ENCODE assay signal across 15 cellular contexts in genomic region chr3:156483002-156483401, GRCh38.
DNase-seq lines count a peak whose midpoint lies in the region; ATAC-seq and TF ChIP-seq lines count a peak whose summit lies in the region.
"Had no signal": no experiment of that assay in that cellular context is flagged by ENCODE, and none has a peak within 500 bp of the region (broad histone marks: within the 10 kb centered on the region; RNA-seq: fewer than 3 reads in every experiment).

No MANE protein-coding gene starts in this region.

- no peaks in the 10 kb centered on the region for H3K27me3 Mint-ChIP-seq in CD4-positive, CD25-positive, alpha-beta regulatory T cell

- TF ChIP-seq POLR2A in HCT116 (IDR thresholded peaks at IDR 0.05; ENCODE audit: borderline replicate concordance, extremely low read depth, insufficient read depth, insufficient read length) = no peak

- intact Hi-C loops in HCT116 (cut with micrococcal nuclease) = no loop called here

- peak overlapping the region; percentile 90 for H3K27ac ChIP-seq in CD4-positive, CD25-positive, alpha-beta regulatory T cell (ENCODE audit: insufficient read depth, low read length, poor library complexity, severe bottlenecking)
- H3K27ac ChIP-seq in HCT116 (ENCODE audit: low read depth, low read length) (no peak overlapping the region), SU-DHL-6 (ENCODE audit: low read depth, low read length) (peak overlapping the region; percentile 83; the same call in 1 of the 2 replicates), mucosa of rectum (ENCODE audit: low read depth in 2 of 2, low read length in 2 of 2) (peak overlapping the region; percentile 22 to 76)

- RAD21 ChIA-PET in HCT116 (lab: Charles Lee; ENCODE audit: low non-redundant PET in 1 of 2, low total read pairs in 2 of 2, uncharacterized antibody in 2 of 2, unreplicated experiment in 2 of 2) = no interaction called here

- peak overlapping the region; percentile 93 for H3K4me3 ChIP-seq in CD4-positive, CD25-positive, alpha-beta regulatory T cell (ENCODE audit: low read depth, low read length)
- H3K4me3 ChIP-seq in HCT116 (replicated peaks in 1 of 2; ENCODE audit: low read depth in 1 of 2, low read length in 2 of 2) = no peak overlapping the region
- no peak overlapping the region for H3K4me3 ChIP-seq in SU-DHL-6 (ENCODE audit: insufficient read depth, low read length, poor library complexity, severe bottlenecking)
- no peak overlapping the region for H3K4me3 ChIP-seq in mucosa of rectum (ENCODE audit: low read length in 2 of 2)
- H3K4me3 ChIP-seq: HAP-1 had no signal

- peaks cover 0 to 2% (median 0%) of the 10 kb centered on the region in 7 donors for H3K9me3 Mint-ChIP-seq in CD4-positive, CD25-positive, alpha-beta regulatory T cell

- no peaks in the 10 kb centered on the region for H3K36me3 Mint-ChIP-seq in CD4-positive, CD25-positive, alpha-beta regulatory T cell

- no TSS peak for BruUV-seq in HCT116 (replicated peaks; lab: Mats Ljungman, UMichigan)

- no peak for DNase-seq in CD4-positive, CD25-positive, alpha-beta regulatory T cell
- no peak for DNase-seq in HCT116 (ENCODE audit: low read depth, low spot score)
- DNase-seq in NCI-H2081 treated with DMSO at 0.1 percent for 48 hours (lab: John Stamatoyannopoulos, UW) = no peak
- no peak for DNase-seq in dedifferentiated amniotic fluid mesenchymal stem cell (ENCODE audit: extremely low spot score)
- DNase-seq in cerebellar cortex (ENCODE audit: low spot score) = no peak
- DNase-seq: AML-193; aorta; NCI-H1048; NCI-H510A treated with DMSO at 0.1 percent for 48 hours; stimulated activated CD4-positive, alpha-beta T cell treated with anti-CD3 and anti-CD28 coated beads, Interleukin-1b, Interleukin-23, amount 100 ng/mL, for 48 hours; stimulated activated naive CD8-positive, alpha-beta T cell treated with anti-CD3 and anti-CD28 coated beads, Interleukin-15, Interleukin-2, amounts not matched to agents 100 U/mL and 50 U/mL, for 24 hours had no signal

- H3F3A ChIP-seq in SU-DHL-6 (ENCODE audit: insufficient read depth) = peaks cover 18% of the 10 kb centered on the region

- H3K9me2 ChIP-seq in HCT116 (ENCODE audit: insufficient read depth) (no peaks in the 10 kb centered on the region), SU-DHL-6 (replicated peaks; ENCODE audit: insufficient read depth, low read length) (no peaks in the 10 kb centered on the region)

- TF ChIP-seq RAD21 in HCT116 (IDR thresholded peaks at IDR 0.05; ENCODE audit: low read depth) = no peak

- CTCF ChIA-PET in HCT116 (lab: Charles Lee) = interaction anchor here (1.0 kb wide), 1 partner anchor 8 kb away, joined by 4 read pairs; no protein-coding TSS in a partner anchor

- no peaks in the 10 kb centered on the region for H3K36me3 ChIP-seq in CD4-positive, CD25-positive, alpha-beta regulatory T cell (ENCODE audit: control insufficient read depth, insufficient read depth, low read length)
- no peaks in the 10 kb centered on the region for H3K36me3 ChIP-seq in HCT116 (ENCODE audit: control insufficient read depth in 1 of 2, insufficient read depth in 2 of 2, low read length in 2 of 2)
- H3K36me3 ChIP-seq in SU-DHL-6 (ENCODE audit: low read length) = no peaks in the 10 kb centered on the region
- no peaks in the 10 kb centered on the region for H3K36me3 ChIP-seq in mucosa of rectum (ENCODE audit: control insufficient read depth in 2 of 2, insufficient read depth in 2 of 2, low read length in 2 of 2)
- H3K36me3 ChIP-seq: HAP-1 had no signal

- no peaks in the 10 kb centered on the region for H4K20me1 ChIP-seq in HCT116 (ENCODE audit: insufficient read depth)
- H4K20me1 ChIP-seq in SU-DHL-6 (ENCODE audit: low read depth, low read length) = no peaks in the 10 kb centered on the region

- TF ChIP-seq CTCF in HCT116 (IDR thresholded peaks at IDR 0.05 in 2 of 3, conservative IDR thresholded peaks at IDR 0.05 in 1 of 3; ENCODE audit: borderline replicate concordance in 1 of 3, insufficient read depth in 1 of 3, low read depth in 2 of 3, low read length in 2 of 3) = no peak
- TF ChIP-seq CTCF in SU-DHL-6 (IDR thresholded peaks at IDR 0.05; ENCODE audit: insufficient read depth, low read length, poor library complexity, severe bottlenecking) = no peak

- peaks cover 15 to 46% (median 36%) of the 10 kb centered on the region in 4 donors for H3K4me1 Mint-ChIP-seq in CD4-positive, CD25-positive, alpha-beta regulatory T cell

- no peaks in the 10 kb centered on the region for H3K27me3 ChIP-seq in CD4-positive, CD25-positive, alpha-beta regulatory T cell (ENCODE audit: control insufficient read depth, insufficient read depth, low read length)
- H3K27me3 ChIP-seq in HCT116 (ENCODE audit: insufficient read depth, low read length) (no peaks in the 10 kb centered on the region), SU-DHL-6 (ENCODE audit: low read length) (no peaks in the 10 kb centered on the region), mucosa of rectum (ENCODE audit: control insufficient read depth in 2 of 2, insufficient read depth in 2 of 2, low read length in 2 of 2) (no peaks in the 10 kb centered on the region)

- no peaks in the 10 kb centered on the region for H3K79me2 ChIP-seq in HCT116 (ENCODE audit: insufficient read depth, low read length)
- H3K79me2 ChIP-seq in SU-DHL-6 (ENCODE audit: insufficient read depth, low read length) = no peaks in the 10 kb centered on the region

- POLR2A ChIA-PET in HCT116 (lab: Charles Lee) = no interaction called here

- peaks cover 41% of the 10 kb centered on the region for H3K4me1 ChIP-seq in CD4-positive, CD25-positive, alpha-beta regulatory T cell (ENCODE audit: control insufficient read depth, insufficient read depth, low read length, poor library complexity, severe bottlenecking)
- H3K4me1 ChIP-seq in HCT116 (ENCODE audit: control insufficient read depth in 1 of 2, insufficient read depth in 2 of 2, low read length in 2 of 2) (peaks cover 3 to 23% of the 10 kb centered on the region in 2 experiments; a peak in 2 of 4 replicates), mucosa of rectum (ENCODE audit: control insufficient read depth in 2 of 2, insufficient read depth in 2 of 2, low read length in 2 of 2) (peaks cover 6 to 15% of the 10 kb centered on the region in 2 donors)
- H3K4me1 ChIP-seq: HAP-1 had no signal

- ATAC-seq in CD4-positive, CD25-positive, alpha-beta regulatory T cell (ENCODE audit: low read depth in 2 of 2) = no peak
- ATAC-seq in HCT116 (peak; percentile 35; the same call in 1 of the 2 replicates), GM18867 (IDR thresholded peaks at IDR 0.05; ENCODE audit: unreplicated experiment) (no peak)

- H3K9ac ChIP-seq in HCT116 (ENCODE audit: low read length) (no peak overlapping the region), SU-DHL-6 (ENCODE audit: low read length) (no peak overlapping the region), mucosa of rectum (ENCODE audit: low read depth in 1 of 2, low read length in 2 of 2) (no peak overlapping the region)

- peak overlapping the region; percentile 86 to 94 (median 89) for H3K27ac Mint-ChIP-seq in CD4-positive, CD25-positive, alpha-beta regulatory T cell

- H3K4me2 ChIP-seq in HCT116 (ENCODE audit: low read length) = peak overlapping the region; percentile 64; the same call in 1 of the 2 replicates
- peak overlapping the region; percentile 73 for H3K4me2 ChIP-seq in SU-DHL-6 (ENCODE audit: low read depth, low read length, poor library complexity, severe bottlenecking)

- peak overlapping the region in 3 of 4 donors; percentile 61 to 79 (median 62) for H3K4me3 Mint-ChIP-seq in CD4-positive, CD25-positive, alpha-beta regulatory T cell

- H2AFZ ChIP-seq in HCT116 (ENCODE audit: low read depth, low read length, poor library complexity, severe bottlenecking) (no peak overlapping the region), SU-DHL-6 (ENCODE audit: low read depth, low read length, severe bottlenecking) (no peak overlapping the region)

- H3K9me3 ChIP-seq in CD4-positive, CD25-positive, alpha-beta regulatory T cell (ENCODE audit: control insufficient read depth in 2 of 2, low read length in 2 of 2) = no peaks in the 10 kb centered on the region
- H3K9me3 ChIP-seq in HCT116 (ENCODE audit: control insufficient read depth in 1 of 2, insufficient read depth in 1 of 2, low read depth in 1 of 2, low read length in 2 of 2) (no peaks in the 10 kb centered on the region), SU-DHL-6 (ENCODE audit: insufficient read depth, low read length) (no peaks in the 10 kb centered on the region), mucosa of rectum (ENCODE audit: control insufficient read depth in 2 of 2, low read length in 2 of 2) (no peaks in the 10 kb centered on the region)
- H3K9me3 ChIP-seq: HAP-1 had no signal

TF ChIP-seq in HCT116, 20 proteins besides CTCF, POLR2A, EP300 and RAD21 (continues in another document):
- TF ChIP-seq ATF3 (IDR thresholded peaks at IDR 0.05) = no peak
- no peak for TF ChIP-seq JUND (IDR thresholded peaks at IDR 0.05)
- TF ChIP-seq SIN3A (IDR thresholded peaks at IDR 0.05; ENCODE audit: low read depth) = no peak
- TF ChIP-seq EZH2 (IDR thresholded peaks at IDR 0.05) = no peak
- TF ChIP-seq, protein P1, sequence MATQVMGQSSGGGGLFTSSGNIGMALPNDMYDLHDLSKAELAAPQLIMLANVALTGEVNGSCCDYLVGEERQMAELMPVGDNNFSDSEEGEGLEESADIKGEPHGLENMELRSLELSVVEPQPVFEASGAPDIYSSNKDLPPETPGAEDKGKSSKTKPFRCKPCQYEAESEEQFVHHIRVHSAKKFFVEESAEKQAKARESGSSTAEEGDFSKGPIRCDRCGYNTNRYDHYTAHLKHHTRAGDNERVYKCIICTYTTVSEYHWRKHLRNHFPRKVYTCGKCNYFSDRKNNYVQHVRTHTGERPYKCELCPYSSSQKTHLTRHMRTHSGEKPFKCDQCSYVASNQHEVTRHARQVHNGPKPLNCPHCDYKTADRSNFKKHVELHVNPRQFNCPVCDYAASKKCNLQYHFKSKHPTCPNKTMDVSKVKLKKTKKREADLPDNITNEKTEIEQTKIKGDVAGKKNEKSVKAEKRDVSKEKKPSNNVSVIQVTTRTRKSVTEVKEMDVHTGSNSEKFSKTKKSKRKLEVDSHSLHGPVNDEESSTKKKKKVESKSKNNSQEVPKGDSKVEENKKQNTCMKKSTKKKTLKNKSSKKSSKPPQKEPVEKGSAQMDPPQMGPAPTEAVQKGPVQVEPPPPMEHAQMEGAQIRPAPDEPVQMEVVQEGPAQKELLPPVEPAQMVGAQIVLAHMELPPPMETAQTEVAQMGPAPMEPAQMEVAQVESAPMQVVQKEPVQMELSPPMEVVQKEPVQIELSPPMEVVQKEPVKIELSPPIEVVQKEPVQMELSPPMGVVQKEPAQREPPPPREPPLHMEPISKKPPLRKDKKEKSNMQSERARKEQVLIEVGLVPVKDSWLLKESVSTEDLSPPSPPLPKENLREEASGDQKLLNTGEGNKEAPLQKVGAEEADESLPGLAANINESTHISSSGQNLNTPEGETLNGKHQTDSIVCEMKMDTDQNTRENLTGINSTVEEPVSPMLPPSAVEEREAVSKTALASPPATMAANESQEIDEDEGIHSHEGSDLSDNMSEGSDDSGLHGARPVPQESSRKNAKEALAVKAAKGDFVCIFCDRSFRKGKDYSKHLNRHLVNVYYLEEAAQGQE (IDR thresholded peaks at IDR 0.05; ENCODE audit: low read depth) = no peak
- no peak for TF ChIP-seq ZFX (IDR thresholded peaks at IDR 0.05)
